ENCODE assay signal across 23 cellular contexts in genomic region chr19:504634-505033, GRCh38. TPM values are rescaled to one million over a fixed set of nuclear protein-coding genes. Genes with fewer than 3 reads are reported as not detected.
"Had no signal": no experiment of that assay in that cellular context is flagged by ENCODE, and none has a peak within 500 bp of the region (broad histone marks: within the 10 kb centered on the region; RNA-seq: fewer than 3 reads in every experiment).

No MANE protein-coding gene starts in this region.

- H3K4me3 Mint-ChIP-seq: dendritic cell treated with granulocyte-macrophage colony-stimulating factor and Interleukin-4, amounts not matched to agents 40 ng/mL and 50 ng/mL, for 4 days; effector memory CD8-positive, alpha-beta T cell; natural killer cell; stimulated activated naive CD8-positive, alpha-beta T cell treated with anti-CD3 and anti-CD28 coated beads, Interleukin-15, Interleukin-2, amounts not matched to agents 100 ng/mL and 50 ng/mL, for 24 hours had no signal

- H3K36me3 ChIP-seq: uterus had no signal

- H3K4me3 ChIP-seq: esophagus squamous epithelium, gastroesophageal sphincter, tibial artery, upper lobe of left lung, uterus had no signal

- H3K9me3 ChIP-seq: esophagus squamous epithelium, gastroesophageal sphincter, tibial artery, upper lobe of left lung, uterus had no signal

- H3K36me3 Mint-ChIP-seq: immature natural killer cell, natural killer cell had no signal

- H3K9me3 Mint-ChIP-seq: dendritic cell treated with granulocyte-macrophage colony-stimulating factor and Interleukin-4, amounts not matched to agents 40 ng/mL and 50 ng/mL, for 4 days; effector memory CD8-positive, alpha-beta T cell; immature natural killer cell; natural killer cell; stimulated activated naive CD8-positive, alpha-beta T cell treated with anti-CD3 and anti-CD28 coated beads, Interleukin-15, Interleukin-2, amounts not matched to agents 100 ng/mL and 50 ng/mL, for 24 hours had no signal

- H3K27ac Mint-ChIP-seq: natural killer cell had no signal

- H3K27ac ChIP-seq: esophagus squamous epithelium, gastroesophageal sphincter, tibial artery, upper lobe of left lung, uterus had no signal

- H3K27me3 ChIP-seq: upper lobe of left lung, uterus had no signal

- DNase-seq: cerebellar nuclear complex; effector memory CD8-positive, alpha-beta T cell; esophagus squamous epithelium; foreskin fibroblast; glutamatergic neuron; immature natural killer cell; kidney; left colon; mammary epithelial cell; natural killer cell; small intestine; stimulated activated CD4-positive, alpha-beta T cell treated with anti-CD3 and anti-CD28 coated beads, Interleukin-2, amount 100 ng/mL, for 48 hours; tibial artery; uterus had no signal

- ATAC-seq: effector memory CD8-positive, alpha-beta T cell; gastroesophageal sphincter; left colon; natural killer cell had no signal

RNA-seq across cellular contexts. Expression of gene GZMM, which starts 39.2 kb away (rescaled TPM):
- total RNA-seq: epithelial cell of proximal tubule, mammary epithelial cell, myocyte, osteocyte, pulmonary artery endothelial cell, temporal lobe had no signal
- polyA plus RNA-seq: mammary epithelial cell had no signal

RNA-seq across cellular contexts. Expression of gene SHC2, which starts 43.8 kb away (rescaled TPM):
- polyA plus RNA-seq: immature natural killer cell had no signal
